ENCODE assay signal across 15 cellular contexts in the genomic region with DNA sequence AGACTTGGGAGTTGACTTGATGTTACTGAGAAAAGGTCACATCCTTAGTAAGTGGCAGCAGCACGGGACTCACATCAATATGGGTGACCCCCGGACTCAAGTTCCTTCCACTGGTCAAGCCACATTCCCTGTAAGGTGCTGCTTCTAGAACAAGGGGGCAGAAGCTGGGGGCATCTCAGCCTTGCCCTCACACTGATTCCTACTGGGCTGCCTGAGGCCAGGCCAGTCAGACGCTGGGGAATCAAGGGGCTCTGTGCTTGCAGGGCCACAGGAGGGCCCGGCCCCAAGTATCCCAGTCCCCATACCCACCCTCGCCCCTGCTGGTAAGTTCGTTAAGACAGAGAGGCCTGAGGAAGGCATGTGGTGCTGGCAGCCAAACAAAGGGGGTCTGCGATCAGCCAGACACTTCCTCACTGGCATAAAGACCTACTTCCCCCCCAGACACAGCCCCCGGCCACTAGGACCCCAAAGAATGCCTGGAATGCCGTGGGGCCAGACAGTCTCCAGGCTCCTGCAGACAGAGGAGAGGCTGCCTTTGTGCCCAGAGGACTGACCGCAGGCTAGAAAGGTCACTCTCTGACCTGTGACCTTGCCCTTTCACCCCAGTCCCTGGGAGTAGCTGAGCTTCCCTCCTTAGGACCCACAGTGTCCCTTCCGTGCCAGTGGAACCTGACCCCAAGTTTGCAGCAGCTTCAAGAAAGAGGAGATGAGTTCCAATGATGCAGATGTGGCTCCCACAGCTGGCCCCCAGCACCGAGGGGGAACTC.
DNase-seq lines count a peak whose midpoint lies in the region; ATAC-seq, FAIRE-seq and TF ChIP-seq lines count a peak whose summit lies in the region.
"Had no signal": no experiment of that assay in that cellular context is flagged by ENCODE, and none has a peak within 500 bp of the region (broad histone marks: within the 10 kb centered on the region; RNA-seq: fewer than 3 reads in every experiment).

No MANE protein-coding gene starts in this region.

- TF ChIP-seq POLR2A in GM12878 (IDR thresholded peaks at IDR 0.05; ENCODE audit: low read depth, low read length) (no peak), thyroid gland (IDR thresholded peaks at IDR 0.05) (no peak)

- FAIRE-seq in GM12878 (lab: Jason Lieb, UNC) (no peak), kidney (lab: Jason Lieb, UNC) (no peak)

- H3K4me3 ChIP-seq in HUES48 (ENCODE audit: low read depth, low read length) (no peak overlapping the region), GM12878 (no peak overlapping the region), kidney (ENCODE audit: low read length in 2 of 2) (no peak overlapping the region), smooth muscle cell (no peak overlapping the region), thyroid gland (replicated peaks in 1 of 3) (no peak overlapping the region)
- H3K4me3 ChIP-seq: hepatocyte, left lung, suprapubic skin had no signal

- no peak for TF ChIP-seq CTCF in GM12878 (IDR thresholded peaks at IDR 0.05 in 2 of 3, conservative IDR thresholded peaks at IDR 0.05 in 1 of 3; ENCODE audit: control insufficient read depth in 2 of 3, extremely low read depth in 1 of 3, insufficient read depth in 1 of 3, low read depth in 3 of 3, low read length in 3 of 3)
- no peak for TF ChIP-seq CTCF in kidney (IDR thresholded peaks at IDR 0.05; ENCODE audit: borderline replicate concordance, extremely low read depth, insufficient read depth)
- no peak for TF ChIP-seq CTCF in smooth muscle cell (IDR thresholded peaks at IDR 0.05; ENCODE audit: borderline replicate concordance, insufficient read depth, poor library complexity, severe bottlenecking)
- TF ChIP-seq CTCF in thyroid gland (IDR thresholded peaks at IDR 0.05) = no peak

- H3K36me3 ChIP-seq in HUES48 (ENCODE audit: control insufficient read depth, insufficient read depth, low read length) (no peaks in the 10 kb centered on the region), GM12878 (ENCODE audit: control insufficient read depth in 2 of 2, insufficient read depth in 2 of 2, low read length in 1 of 2) (no peaks in the 10 kb centered on the region), kidney (ENCODE audit: control insufficient read depth in 1 of 2, insufficient read depth in 2 of 2, low read length in 2 of 2) (no peaks in the 10 kb centered on the region), smooth muscle cell (ENCODE audit: low read depth) (no peaks in the 10 kb centered on the region), thyroid gland (no peaks in the 10 kb centered on the region)
- H3K36me3 ChIP-seq: left lung, suprapubic skin had no signal

- TF ChIP-seq EP300 in GM12878 (IDR thresholded peaks at IDR 0.05; ENCODE audit: borderline replicate concordance in 1 of 2, control insufficient read depth in 1 of 2, low read depth in 2 of 2, low read length in 2 of 2) = no peak

- TF ChIP-seq RAD21 in GM12878 (IDR thresholded peaks at IDR 0.05; ENCODE audit: insufficient read depth, low read depth, low read length) = no peak

- H4K20me1 ChIP-seq in GM12878 (ENCODE audit: control insufficient read depth, insufficient read depth) = no peaks in the 10 kb centered on the region
- no peaks in the 10 kb centered on the region for H4K20me1 ChIP-seq in smooth muscle cell (ENCODE audit: low read depth)

- no peak overlapping the region for H3K9ac ChIP-seq in HUES48 (ENCODE audit: low read depth, low read length)
- H3K9ac ChIP-seq in GM12878 (ENCODE audit: control insufficient read depth, insufficient read depth, low read length) = no peak overlapping the region
- H3K9ac ChIP-seq in kidney (ENCODE audit: low read length in 2 of 2) = peak overlapping the region in 1 of 2 donors; percentile 10
- H3K9ac ChIP-seq in smooth muscle cell (ENCODE audit: low read depth) = no peak overlapping the region

- peaks cover 8% of the 10 kb centered on the region for H3F3A ChIP-seq in smooth muscle cell (ENCODE audit: low read depth)

- in situ Hi-C loops in GM12878 (cut with MboI) = no loop called here

- no peaks in the 10 kb centered on the region for H3K27me3 ChIP-seq in HUES48 (ENCODE audit: control insufficient read depth, insufficient read depth, low read length)
- peaks cover 0 to 1% of the 10 kb centered on the region in 2 experiments; a peak in 2 of 4 replicates for H3K27me3 ChIP-seq in GM12878 (replicated peaks in 1 of 2; ENCODE audit: control insufficient read depth in 2 of 2, insufficient read depth in 2 of 2, low read length in 1 of 2)
- no peaks in the 10 kb centered on the region for H3K27me3 ChIP-seq in smooth muscle cell (ENCODE audit: low read depth)
- H3K27me3 ChIP-seq in thyroid gland = no peaks in the 10 kb centered on the region
- H3K27me3 ChIP-seq: hepatocyte, left lung, suprapubic skin had no signal

- H3K27ac ChIP-seq in HUES48 (ENCODE audit: low read depth, low read length) = peak overlapping the region; percentile 42
- no peak overlapping the region for H3K27ac ChIP-seq in GM12878 (ENCODE audit: control insufficient read depth, insufficient read depth)
- H3K27ac ChIP-seq in kidney (ENCODE audit: low read depth in 2 of 2, low read length in 2 of 2) = peak overlapping the region; percentile 73 to 91
- H3K27ac ChIP-seq in smooth muscle cell (ENCODE audit: low read depth) = no peak overlapping the region
- peak overlapping the region in 1 of 3 donors; percentile 85 for H3K27ac ChIP-seq in thyroid gland
- H3K27ac ChIP-seq: hepatocyte, left lung had no signal

- no peak for ATAC-seq in GM12878
- ATAC-seq: left lung, PC-3, SK-N-SH treated with all-trans-retinoic acid at 6 μM for 48 hours had no signal

- CTCF ChIA-PET in GM12878 (lab: Yijun Ruan, JAX) = no interaction called here

- 32% methylated on average over 12 of the region's 12 CpGs for WGBS in GM12878 (ENCODE audit: insufficient coverage, insufficient replicate concordance, low lambda C conversion rate, missing lambda C conversion rate)
- 43% methylated on average over 12 of the region's 12 CpGs for WGBS in smooth muscle cell (ENCODE audit: low lambda C conversion rate)
- 92 to 97% methylated on average over 7 to 9 of the region's 12 CpGs for WGBS in thyroid gland, 2 donors

- no peaks in the 10 kb centered on the region for H3K79me2 ChIP-seq in GM12878 (ENCODE audit: control insufficient read depth, insufficient read depth, low read length)
- H3K79me2 ChIP-seq in smooth muscle cell (ENCODE audit: low read depth) = no peaks in the 10 kb centered on the region
- H3K79me2 ChIP-seq: hepatocyte had no signal

- H2AFZ ChIP-seq in GM12878 (ENCODE audit: control insufficient read depth, low read depth, low read length) = no peak overlapping the region
- no peak overlapping the region for H2AFZ ChIP-seq in smooth muscle cell (ENCODE audit: low read depth)
- H2AFZ ChIP-seq: hepatocyte had no signal

- H3K9me3 ChIP-seq in HUES48 (ENCODE audit: control insufficient read depth, insufficient read depth, low read length) (no peaks in the 10 kb centered on the region), GM12878 (replicated peaks; ENCODE audit: control insufficient read depth, insufficient read depth, low read length) (no peaks in the 10 kb centered on the region), kidney (ENCODE audit: control insufficient read depth in 1 of 2, low read length in 2 of 2) (no peaks in the 10 kb centered on the region), smooth muscle cell (replicated peaks; ENCODE audit: low read depth) (no peaks in the 10 kb centered on the region), thyroid gland (no peaks in the 10 kb centered on the region)
- H3K9me3 ChIP-seq: left lung, suprapubic skin had no signal

- H3K4me2 ChIP-seq in GM12878 (ENCODE audit: control insufficient read depth, insufficient read depth) = no peak overlapping the region
- H3K4me2 ChIP-seq in smooth muscle cell = peak overlapping the region; percentile 51
- H3K4me2 ChIP-seq: hepatocyte had no signal

- POLR2A ChIA-PET in GM12878 (lab: Charles Lee) = no interaction called here

- DNase-seq in GM12878 (ENCODE audit: low read depth, low spot score) (no peak), kidney (no peak), smooth muscle cell (lab: John Stamatoyannopoulos, UW; ENCODE audit: unreplicated experiment) (no peak), thyroid gland (no peak), NCI-H1694 treated with DMSO at 0.1 percent for 48 hours (lab: John Stamatoyannopoulos, UW) (no peak), GM19240 (ENCODE audit: insufficient read length, low spot score) (no peak)
- DNase-seq: activated CD4-positive, alpha-beta T cell treated with anti-CD3 and anti-CD28 coated beads, Interleukin-2, amount 10 ng/mL, durations not matched to agents 7 days and 5 days; activated naive CD4-positive, alpha-beta T cell treated with anti-CD3 and anti-CD28 coated beads, Interleukin-2, amount 10 ng/mL, durations not matched to agents 7 days and 5 days; NCI-H1048; PC-3 had no signal

- SMC1A ChIA-PET in GM12878 (lab: Charles Lee; ENCODE audit: uncharacterized antibody, unreplicated experiment) = no interaction called here

- H3K4me1 ChIP-seq in HUES48 (ENCODE audit: control insufficient read depth, insufficient read depth, low read length) = peaks cover 10% of the 10 kb centered on the region; the same call in 1 of the 2 replicates
- peaks cover 8% of the 10 kb centered on the region for H3K4me1 ChIP-seq in GM12878 (ENCODE audit: control insufficient read depth, insufficient read depth, low read length)
- H3K4me1 ChIP-seq in kidney (ENCODE audit: control insufficient read depth in 1 of 2, insufficient read depth in 1 of 2, low read depth in 1 of 2, low read length in 2 of 2) = peaks cover 30 to 34% of the 10 kb centered on the region in 2 donors
- H3K4me1 ChIP-seq in smooth muscle cell (ENCODE audit: low read depth) = peaks cover 4% of the 10 kb centered on the region
- peaks cover 10 to 54% of the 10 kb centered on the region in 2 donors for H3K4me1 ChIP-seq in thyroid gland

- intact Hi-C loops in GM12878 (cut with micrococcal nuclease; ENCODE audit: unreplicated experiment) = no loop called here
- intact Hi-C loops in kidney (cut with DNase I) = no loop called here
- intact Hi-C loops in thyroid gland (cut with DNase I) = no loop called here

- RAD21 ChIA-PET in GM12878 (lab: Charles Lee; ENCODE audit: unreplicated experiment) = no interaction called here

- no TSS peak for BruUV-seq in GM12878 (replicated peaks; lab: Mats Ljungman, UMichigan)

TF ChIP-seq in GM12878, 131 proteins besides CTCF, POLR2A, EP300 and RAD21 (continues in another document):
- TF ChIP-seq NR2F1 (conservative IDR thresholded peaks at IDR 0.05) (0 out of 2 replicates have a peak, but pooled peaks have one; percentile 22), NRF1 (conservative IDR thresholded peaks at IDR 0.05; ENCODE audit: low read depth, low read length) (no peak)

Comparison
In these comparisons a context has a peak if more than half of its experiments do, and no peak if none do; other contexts are left out.
1. H3K27ac ChIP-seq: peak in HUES48 (single experiment) and kidney (2 of 2); none in GM12878 (single experiment) and smooth muscle cell (single experiment).